Comparison of ENCODE assay signal across 1 cellular context in the genomic region with DNA sequence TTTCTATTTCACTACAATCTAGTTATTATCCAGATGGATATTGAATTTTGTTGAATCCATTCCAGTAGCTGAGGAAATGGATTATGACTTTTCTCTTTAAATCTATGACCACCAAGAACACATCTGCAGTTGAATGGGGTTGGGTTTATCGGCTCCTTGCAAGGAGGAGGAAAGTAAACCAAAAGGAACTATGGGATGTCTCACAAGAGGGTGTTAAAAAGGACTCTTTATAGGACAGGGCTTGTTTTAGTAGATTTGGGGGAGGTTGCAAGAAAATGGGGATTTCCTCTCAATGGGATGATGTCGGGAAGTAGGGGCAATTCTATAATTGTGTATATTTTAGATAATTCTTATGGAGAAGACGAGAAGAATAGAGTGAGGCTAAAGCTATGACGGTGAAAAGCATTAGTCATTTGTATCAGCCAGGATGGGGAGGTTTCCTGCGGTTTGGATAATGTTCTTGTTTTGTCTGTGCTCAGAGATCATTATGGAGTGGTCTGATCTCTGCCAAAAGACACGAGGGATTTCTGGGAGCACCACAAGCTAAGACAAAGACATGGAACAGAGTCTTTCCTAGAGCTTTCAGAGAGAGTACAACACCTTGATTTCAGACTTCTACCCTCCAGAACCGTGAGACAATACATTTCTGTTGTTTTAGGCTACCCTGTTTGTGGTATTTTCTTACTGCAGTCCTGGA.
TF ChIP-seq lines count a peak whose summit lies in the region.

No MANE protein-coding gene starts in this region.

TF ChIP-seq in K562, 482 proteins besides CTCF, POLR2A, EP300 and RAD21 (continued from another document and continues in another):
- TF ChIP-seq FOXP4 (CRISPR knock-in tag; IDR thresholded peaks at IDR 0.05; ENCODE audit: borderline replicate concordance) = no peak
- no peak for TF ChIP-seq KLF1 (tag; IDR thresholded peaks at IDR 0.05)
- TF ChIP-seq MYBL2 (IDR thresholded peaks at IDR 0.05; ENCODE audit: low read depth) = no peak
- no peak for TF ChIP-seq MYBL2 (CRISPR knock-in tag; IDR thresholded peaks at IDR 0.05; ENCODE audit: borderline replicate concordance)
- TF ChIP-seq ZC3H4 (CRISPR knock-in tag; IDR thresholded peaks at IDR 0.05; ENCODE audit: borderline replicate concordance) = no peak
- TF ChIP-seq, protein P1, sequence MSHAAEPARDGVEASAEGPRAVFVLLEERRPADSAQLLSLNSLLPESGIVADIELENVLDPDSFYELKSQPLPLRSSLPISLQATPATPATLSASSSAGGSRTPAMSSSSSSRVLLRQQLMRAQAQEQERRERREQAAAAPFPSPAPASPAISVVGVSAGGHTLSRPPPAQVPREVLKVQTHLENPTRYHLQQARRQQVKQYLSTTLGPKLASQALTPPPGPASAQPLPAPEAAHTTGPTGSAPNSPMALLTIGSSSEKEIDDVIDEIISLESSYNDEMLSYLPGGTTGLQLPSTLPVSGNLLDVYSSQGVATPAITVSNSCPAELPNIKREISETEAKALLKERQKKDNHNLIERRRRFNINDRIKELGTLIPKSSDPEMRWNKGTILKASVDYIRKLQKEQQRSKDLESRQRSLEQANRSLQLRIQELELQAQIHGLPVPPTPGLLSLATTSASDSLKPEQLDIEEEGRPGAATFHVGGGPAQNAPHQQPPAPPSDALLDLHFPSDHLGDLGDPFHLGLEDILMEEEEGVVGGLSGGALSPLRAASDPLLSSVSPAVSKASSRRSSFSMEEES (CRISPR knock-in tag; IDR thresholded peaks at IDR 0.05) = no peak
- TF ChIP-seq, protein P2, sequence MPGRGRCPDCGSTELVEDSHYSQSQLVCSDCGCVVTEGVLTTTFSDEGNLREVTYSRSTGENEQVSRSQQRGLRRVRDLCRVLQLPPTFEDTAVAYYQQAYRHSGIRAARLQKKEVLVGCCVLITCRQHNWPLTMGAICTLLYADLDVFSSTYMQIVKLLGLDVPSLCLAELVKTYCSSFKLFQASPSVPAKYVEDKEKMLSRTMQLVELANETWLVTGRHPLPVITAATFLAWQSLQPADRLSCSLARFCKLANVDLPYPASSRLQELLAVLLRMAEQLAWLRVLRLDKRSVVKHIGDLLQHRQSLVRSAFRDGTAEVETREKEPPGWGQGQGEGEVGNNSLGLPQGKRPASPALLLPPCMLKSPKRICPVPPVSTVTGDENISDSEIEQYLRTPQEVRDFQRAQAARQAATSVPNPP (IDR thresholded peaks at IDR 0.05; ENCODE audit: borderline replicate concordance, insufficient read depth, insufficient read length) = no peak
- TF ChIP-seq LCOR (CRISPR knock-in tag; IDR thresholded peaks at IDR 0.05) = peak; percentile 84; the same call in 1 of the 2 replicates
- peak; percentile 92 for TF ChIP-seq TRIM28 (IDR thresholded peaks at IDR 0.05)
- no peak for TF ChIP-seq ZKSCAN3 (CRISPR knock-in tag; IDR thresholded peaks at IDR 0.05)
- no peak for TF ChIP-seq PYGO2 (tag; IDR thresholded peaks at IDR 0.05)
- TF ChIP-seq ZNF232 (CRISPR knock-in tag; IDR thresholded peaks at IDR 0.05) = no peak
- 0 out of 2 replicates have a peak, but pooled peaks have one; percentile 26 for TF ChIP-seq MXI1 (IDR thresholded peaks at IDR 0.05; ENCODE audit: low read depth, low read length)
- TF ChIP-seq FOS (IDR thresholded peaks at IDR 0.05; ENCODE audit: extremely low read depth, insufficient read length) = no peak
- TF ChIP-seq, protein P3, sequence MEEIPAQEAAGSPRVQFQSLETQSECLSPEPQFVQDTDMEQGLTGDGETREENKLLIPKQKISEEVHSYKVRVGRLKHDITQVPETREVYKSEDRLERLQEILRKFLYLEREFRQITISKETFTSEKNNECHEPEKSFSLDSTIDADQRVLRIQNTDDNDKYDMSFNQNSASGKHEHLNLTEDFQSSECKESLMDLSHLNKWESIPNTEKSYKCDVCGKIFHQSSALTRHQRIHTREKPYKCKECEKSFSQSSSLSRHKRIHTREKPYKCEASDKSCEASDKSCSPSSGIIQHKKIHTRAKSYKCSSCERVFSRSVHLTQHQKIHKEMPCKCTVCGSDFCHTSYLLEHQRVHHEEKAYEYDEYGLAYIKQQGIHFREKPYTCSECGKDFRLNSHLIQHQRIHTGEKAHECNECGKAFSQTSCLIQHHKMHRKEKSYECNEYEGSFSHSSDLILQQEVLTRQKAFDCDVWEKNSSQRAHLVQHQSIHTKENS (CRISPR knock-in tag; IDR thresholded peaks at IDR 0.05) = no peak
- TF ChIP-seq NUFIP1 (IDR thresholded peaks at IDR 0.05; ENCODE audit: partially characterized antibody) = no peak
- TF ChIP-seq PHF8 (IDR thresholded peaks at IDR 0.05; ENCODE audit: borderline replicate concordance, low read length) = no peak; the same call in 1 of the 2 replicates
- TF ChIP-seq SNRNP70 (optimal IDR thresholded peaks at IDR 0.05; ENCODE audit: low read depth, low read length) = no peak
- TF ChIP-seq, protein P4, sequence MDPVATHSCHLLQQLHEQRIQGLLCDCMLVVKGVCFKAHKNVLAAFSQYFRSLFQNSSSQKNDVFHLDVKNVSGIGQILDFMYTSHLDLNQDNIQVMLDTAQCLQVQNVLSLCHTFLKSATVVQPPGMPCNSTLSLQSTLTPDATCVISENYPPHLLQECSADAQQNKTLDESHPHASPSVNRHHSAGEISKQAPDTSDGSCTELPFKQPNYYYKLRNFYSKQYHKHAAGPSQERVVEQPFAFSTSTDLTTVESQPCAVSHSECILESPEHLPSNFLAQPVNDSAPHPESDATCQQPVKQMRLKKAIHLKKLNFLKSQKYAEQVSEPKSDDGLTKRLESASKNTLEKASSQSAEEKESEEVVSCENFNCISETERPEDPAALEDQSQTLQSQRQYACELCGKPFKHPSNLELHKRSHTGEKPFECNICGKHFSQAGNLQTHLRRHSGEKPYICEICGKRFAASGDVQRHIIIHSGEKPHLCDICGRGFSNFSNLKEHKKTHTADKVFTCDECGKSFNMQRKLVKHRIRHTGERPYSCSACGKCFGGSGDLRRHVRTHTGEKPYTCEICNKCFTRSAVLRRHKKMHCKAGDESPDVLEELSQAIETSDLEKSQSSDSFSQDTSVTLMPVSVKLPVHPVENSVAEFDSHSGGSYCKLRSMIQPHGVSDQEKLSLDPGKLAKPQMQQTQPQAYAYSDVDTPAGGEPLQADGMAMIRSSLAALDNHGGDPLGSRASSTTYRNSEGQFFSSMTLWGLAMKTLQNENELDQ (CRISPR knock-in tag; IDR thresholded peaks at IDR 0.05; ENCODE audit: borderline replicate concordance) = no peak
- no peak for TF ChIP-seq SMC3 (conservative IDR thresholded peaks at IDR 0.05; ENCODE audit: insufficient read depth, low read depth, low read length)
- no peak for TF ChIP-seq ATF1 (CRISPR knock-in tag; IDR thresholded peaks at IDR 0.05)
- TF ChIP-seq ATF1 (tag; IDR thresholded peaks at IDR 0.05) = peak; percentile 82
- no peak for TF ChIP-seq ZNF431 (CRISPR knock-in tag; IDR thresholded peaks at IDR 0.05)
- no peak for TF ChIP-seq MYNN (IDR thresholded peaks at IDR 0.05)
- no peak for TF ChIP-seq MYNN (CRISPR knock-in tag; IDR thresholded peaks at IDR 0.05)
- TF ChIP-seq, protein P5, sequence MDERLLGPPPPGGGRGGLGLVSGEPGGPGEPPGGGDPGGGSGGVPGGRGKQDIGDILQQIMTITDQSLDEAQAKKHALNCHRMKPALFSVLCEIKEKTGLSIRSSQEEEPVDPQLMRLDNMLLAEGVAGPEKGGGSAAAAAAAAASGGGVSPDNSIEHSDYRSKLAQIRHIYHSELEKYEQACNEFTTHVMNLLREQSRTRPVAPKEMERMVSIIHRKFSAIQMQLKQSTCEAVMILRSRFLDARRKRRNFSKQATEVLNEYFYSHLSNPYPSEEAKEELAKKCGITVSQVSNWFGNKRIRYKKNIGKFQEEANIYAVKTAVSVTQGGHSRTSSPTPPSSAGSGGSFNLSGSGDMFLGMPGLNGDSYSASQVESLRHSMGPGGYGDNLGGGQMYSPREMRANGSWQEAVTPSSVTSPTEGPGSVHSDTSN (CRISPR knock-in tag; IDR thresholded peaks at IDR 0.05; ENCODE audit: low read depth) = no peak
- TF ChIP-seq, protein P5 (tag; conservative IDR thresholded peaks at IDR 0.05; ENCODE audit: low read depth) = peak; percentile 40; the same call in 1 of the 2 replicates
- TF ChIP-seq TEAD4 (IDR thresholded peaks at IDR 0.05; ENCODE audit: low read length) = peak; percentile 77
- TF ChIP-seq TEAD4 (CRISPR knock-in tag; IDR thresholded peaks at IDR 0.05; ENCODE audit: borderline replicate concordance) = no peak
- no peak for TF ChIP-seq ZNF224 (CRISPR knock-in tag; IDR thresholded peaks at IDR 0.05)
- no peak for TF ChIP-seq POLR2AphosphoS2 (IDR thresholded peaks at IDR 0.05; ENCODE audit: low read length)
- TF ChIP-seq HMGN3 (IDR thresholded peaks at IDR 0.05; ENCODE audit: borderline replicate concordance, extremely low read depth, insufficient read length, low read depth, low read length) = no peak
- no peak for TF ChIP-seq GABPB2 (CRISPR knock-in tag; conservative IDR thresholded peaks at IDR 0.05)
- no peak for TF ChIP-seq NONO (IDR thresholded peaks at IDR 0.05; ENCODE audit: low read depth in 2 of 2, low read length in 1 of 2)
- no peak for TF ChIP-seq RBM15 (IDR thresholded peaks at IDR 0.05; ENCODE audit: insufficient read depth, low read length)
- TF ChIP-seq RBM25 (IDR thresholded peaks at IDR 0.05; ENCODE audit: low read depth, low read length, severe bottlenecking) = peak; percentile 89
- TF ChIP-seq TSC22D4 (tag; IDR thresholded peaks at IDR 0.05) = no peak
- TF ChIP-seq ZNF143 (CRISPR knock-in tag; IDR thresholded peaks at IDR 0.05) = no peak
- TF ChIP-seq POLR2G (IDR thresholded peaks at IDR 0.05; ENCODE audit: low read depth, low read length) = no peak
- TF ChIP-seq ZNF76 (CRISPR knock-in tag; IDR thresholded peaks at IDR 0.05; ENCODE audit: borderline replicate concordance) = no peak
- TF ChIP-seq KDM1A (IDR thresholded peaks at IDR 0.05) = peak; percentile 74 to 79
- 0 out of 2 replicates have a peak, but pooled peaks have one; percentile 77 for TF ChIP-seq ZNF609 (CRISPR knock-in tag; IDR thresholded peaks at IDR 0.05; ENCODE audit: borderline replicate concordance)
- TF ChIP-seq HNRNPL (IDR thresholded peaks at IDR 0.05; ENCODE audit: low read depth, low read length) = no peak
- TF ChIP-seq MEF2D (tag; conservative IDR thresholded peaks at IDR 0.05; ENCODE audit: low read depth) = peak; percentile 6
- TF ChIP-seq HOXB6 (CRISPR knock-in tag; IDR thresholded peaks at IDR 0.05; ENCODE audit: borderline replicate concordance) = no peak
- TF ChIP-seq FOXJ2 (tag; IDR thresholded peaks at IDR 0.05) = no peak
- TF ChIP-seq ARNT (IDR thresholded peaks at IDR 0.05) = peak; percentile 78 to 87; a peak in 3 of 4 replicates
- TF ChIP-seq NFXL1 (CRISPR knock-in tag; IDR thresholded peaks at IDR 0.05) = no peak
